23 cellular contexts compared by ENCODE assay signal in genomic region chr11:129705341-129705740, GRCh38.
"Had no signal": no experiment of that assay in that cellular context is flagged by ENCODE, and none has a peak within 500 bp of the region (broad histone marks: within the 10 kb centered on the region; RNA-seq: fewer than 3 reads in every experiment).

No MANE protein-coding gene starts in this region.

- H3K9me3 Mint-ChIP-seq: activated CD8-positive, alpha-beta T cell treated with anti-CD3 and anti-CD28 coated beads for 36 hours; activated naive CD4-positive, alpha-beta T cell treated with anti-CD3 and anti-CD28 coated beads, Interleukin-2, amount 50 U/mL, for 24 hours; activated naive CD8-positive, alpha-beta T cell treated with anti-CD3 and anti-CD28 coated beads, Interleukin-2, amount 50 U/mL, for 24 hours; activated T-cell treated with anti-CD3 and anti-CD28 coated beads, Interleukin-2, amount 50 U/mL, for 4 hours; activated T-helper 2 cell treated with anti-CD3 and anti-CD28 coated beads, Interferon-gamma antibody, Interleukin-2, Interleukin-4, amounts not matched to agents 10 μg/mL and 5 μg/mL and 100 μg/mL, durations not matched to agents 14 hours and 24 hours and 36 hours; central memory CD8-positive, alpha-beta T cell; dendritic cell treated with granulocyte-macrophage colony-stimulating factor and Interleukin-4, amounts not matched to agents 40 ng/mL and 50 ng/mL, for 4 days; memory B cell; natural killer cell treated with Interleukin-12 subunit alpha and Interleukin-12 subunit beta and Interleukin-15 and Interleukin-18, amount 100 ng/mL, for 72 hours; WTC11 had no signal

- H3K4me3 Mint-ChIP-seq: activated CD8-positive, alpha-beta T cell treated with anti-CD3 and anti-CD28 coated beads for 36 hours; activated naive CD4-positive, alpha-beta T cell treated with anti-CD3 and anti-CD28 coated beads, Interleukin-2, amount 50 U/mL, for 24 hours; activated naive CD8-positive, alpha-beta T cell treated with anti-CD3 and anti-CD28 coated beads, Interleukin-2, amount 50 U/mL, for 24 hours; activated T-cell treated with anti-CD3 and anti-CD28 coated beads, Interleukin-2, amount 50 U/mL, for 4 hours; central memory CD8-positive, alpha-beta T cell; dendritic cell treated with granulocyte-macrophage colony-stimulating factor and Interleukin-4, amounts not matched to agents 40 ng/mL and 50 ng/mL, for 4 days; memory B cell; natural killer cell treated with Interleukin-12 subunit alpha and Interleukin-12 subunit beta and Interleukin-15 and Interleukin-18, amount 100 ng/mL, for 72 hours; T-helper 17 cell; WTC11 had no signal

- H3K4me1 ChIP-seq: heart right ventricle had no signal

- H3K27ac Mint-ChIP-seq: activated CD8-positive, alpha-beta T cell treated with anti-CD3 and anti-CD28 coated beads for 36 hours; activated naive CD4-positive, alpha-beta T cell treated with anti-CD3 and anti-CD28 coated beads, Interleukin-2, amount 50 U/mL, for 24 hours; activated naive CD8-positive, alpha-beta T cell treated with anti-CD3 and anti-CD28 coated beads, Interleukin-2, amount 50 U/mL, for 24 hours; activated T-helper 2 cell treated with anti-CD3 and anti-CD28 coated beads, Interferon-gamma antibody, Interleukin-2, Interleukin-4, amounts not matched to agents 10 μg/mL and 5 μg/mL and 100 μg/mL, durations not matched to agents 14 hours and 24 hours and 36 hours; dendritic cell treated with granulocyte-macrophage colony-stimulating factor and Interleukin-4, amounts not matched to agents 40 ng/mL and 50 ng/mL, for 4 days; memory B cell; natural killer cell treated with Interleukin-12 subunit alpha and Interleukin-12 subunit beta and Interleukin-15 and Interleukin-18, amount 100 ng/mL, for 72 hours; progenitor cell of endocrine pancreas; T-helper 17 cell; WTC11 had no signal

- H3K27ac ChIP-seq: heart right ventricle, right lobe of liver, thoracic aorta had no signal

- H3K27me3 Mint-ChIP-seq: activated naive CD4-positive, alpha-beta T cell treated with anti-CD3 and anti-CD28 coated beads, Interleukin-2, amount 50 U/mL, for 24 hours; activated naive CD8-positive, alpha-beta T cell treated with anti-CD3 and anti-CD28 coated beads, Interleukin-2, amount 50 U/mL, for 24 hours; T-helper 17 cell had no signal

- DNase-seq: activated CD4-positive, alpha-beta T cell treated with anti-CD3 and anti-CD28 coated beads, Interleukin-2, amount 50 U/mL, for 1 hour; activated CD8-positive, alpha-beta T cell treated with anti-CD3 and anti-CD28 coated beads for 36 hours; activated naive CD8-positive, alpha-beta T cell treated with anti-CD3 and anti-CD28 coated beads, Interleukin-2, amount 50 U/mL, for 24 hours; activated T-cell treated with anti-CD3 and anti-CD28 coated beads, Interleukin-2, amount 50 U/mL, for 4 hours; amygdala; effector CD8-positive, alpha-beta T cell; heart right ventricle; right lobe of liver; stimulated activated CD4-positive, alpha-beta T cell treated with anti-CD3 and anti-CD28 coated beads, Interleukin-12 subunit alpha, Interleukin-12 subunit beta, amount 100 ng/mL, for 4 hours; stimulated activated CD4-positive, alpha-beta T cell treated with anti-CD3 and anti-CD28 coated beads, Interleukin-4, amount 100 ng/mL, for 1 hour; stimulated activated naive CD8-positive, alpha-beta T cell treated with anti-CD3 and anti-CD28 coated beads, Interleukin-15, Interleukin-2, amounts not matched to agents 100 U/mL and 50 U/mL, for 24 hours; T-helper 17 cell; T1000; trophoblast cell had no signal

- H3K27me3 ChIP-seq: right lobe of liver had no signal

- H3K36me3 Mint-ChIP-seq: activated naive CD4-positive, alpha-beta T cell treated with anti-CD3 and anti-CD28 coated beads, Interleukin-2, amount 50 U/mL, for 24 hours; memory B cell; natural killer cell treated with Interleukin-12 subunit alpha and Interleukin-12 subunit beta and Interleukin-15 and Interleukin-18, amount 100 ng/mL, for 72 hours; WTC11 had no signal

- H3K4me1 Mint-ChIP-seq: activated naive CD4-positive, alpha-beta T cell treated with anti-CD3 and anti-CD28 coated beads, Interleukin-2, amount 50 U/mL, for 24 hours; activated naive CD8-positive, alpha-beta T cell treated with anti-CD3 and anti-CD28 coated beads, Interleukin-2, amount 50 U/mL, for 24 hours; central memory CD8-positive, alpha-beta T cell; memory B cell; T-helper 17 cell; WTC11 had no signal

- H3K36me3 ChIP-seq: heart right ventricle, right lobe of liver, thoracic aorta had no signal

- H3K9me3 ChIP-seq: heart right ventricle, right lobe of liver, thoracic aorta had no signal

- H3K4me3 ChIP-seq: heart right ventricle, right lobe of liver, thoracic aorta had no signal
